26 cellular contexts compared by ENCODE assay signal in genomic region chr21:22174746-22175145, GRCh38.
"Had no signal": no experiment of that assay in that cellular context is flagged by ENCODE, and none has a peak within 500 bp of the region (broad histone marks: within the 10 kb centered on the region; RNA-seq: fewer than 3 reads in every experiment).

No MANE protein-coding gene starts in this region.

- H3K4me3 Mint-ChIP-seq: dendritic cell treated with granulocyte-macrophage colony-stimulating factor and Interleukin-4, amounts not matched to agents 40 ng/mL and 50 ng/mL, for 4 days; effector memory CD8-positive, alpha-beta T cell; immature natural killer cell; memory B cell; mesothelial cell of epicardium; natural killer cell; neural crest cell; stimulated activated effector memory CD8-positive, alpha-beta T cell treated with anti-CD3 and anti-CD28 coated beads, Interleukin-12 subunit alpha, Interleukin-12 subunit beta, amount 100 ng/mL, for 72 hours; type B pancreatic cell had no signal

- H3K9me3 ChIP-seq: lower lobe of right lung, ovary, thyroid gland, uterus had no signal

- H3K27me3 Mint-ChIP-seq: dendritic cell treated with granulocyte-macrophage colony-stimulating factor and Interleukin-4, amounts not matched to agents 40 ng/mL and 50 ng/mL, for 4 days; effector memory CD8-positive, alpha-beta T cell; memory B cell; progenitor cell of endocrine pancreas; type B pancreatic cell had no signal

- H3K4me1 ChIP-seq: esophagus squamous epithelium, left ventricle myocardium inferior, lower lobe of right lung, suprapubic skin, thyroid gland, uterus had no signal

- H3K27ac ChIP-seq: esophagus squamous epithelium, left ventricle myocardium inferior, lower lobe of right lung, ovary, suprapubic skin, thyroid gland, uterus had no signal

- H3K27ac Mint-ChIP-seq: dendritic cell treated with granulocyte-macrophage colony-stimulating factor and Interleukin-4, amounts not matched to agents 40 ng/mL and 50 ng/mL, for 4 days; effector memory CD8-positive, alpha-beta T cell; immature natural killer cell; memory B cell; mesothelial cell of epicardium; natural killer cell; progenitor cell of endocrine pancreas; stimulated activated effector memory CD8-positive, alpha-beta T cell treated with anti-CD3 and anti-CD28 coated beads, Interleukin-12 subunit alpha, Interleukin-12 subunit beta, amount 100 ng/mL, for 72 hours; type B pancreatic cell had no signal

- H3K27me3 ChIP-seq: esophagus squamous epithelium, ovary, suprapubic skin, thyroid gland, uterus had no signal

- H3K4me3 ChIP-seq: esophagus squamous epithelium, left ventricle myocardium inferior, lower lobe of right lung, ovary, smooth muscle cell, suprapubic skin, thyroid gland, uterus had no signal

- H3K4me1 Mint-ChIP-seq: immature natural killer cell; memory B cell; mesothelial cell of epicardium; natural killer cell; neural crest cell; stimulated activated effector memory CD8-positive, alpha-beta T cell treated with anti-CD3 and anti-CD28 coated beads, Interleukin-12 subunit alpha, Interleukin-12 subunit beta, amount 100 ng/mL, for 72 hours had no signal

- H3K9me3 Mint-ChIP-seq: type B pancreatic cell had no signal

- H3K36me3 Mint-ChIP-seq: immature natural killer cell; memory B cell; mesothelial cell of epicardium; natural killer cell; stimulated activated effector memory CD8-positive, alpha-beta T cell treated with anti-CD3 and anti-CD28 coated beads, Interleukin-12 subunit alpha, Interleukin-12 subunit beta, amount 100 ng/mL, for 72 hours; type B pancreatic cell had no signal

- DNase-seq: effector memory CD8-positive, alpha-beta T cell; esophagus squamous epithelium; foreskin fibroblast; immature natural killer cell; kidney; left cardiac atrium; left ventricle myocardium inferior; lower lobe of right lung; natural killer cell; nucleus accumbens; ovary; right cardiac atrium; stimulated activated CD4-positive, alpha-beta T cell treated with anti-CD3 and anti-CD28 coated beads, Interleukin-2, amount 100 ng/mL, for 48 hours; stimulated activated CD8-positive, alpha-beta memory T cell treated with anti-CD3 and anti-CD28 coated beads, Interleukin-4, amount 100 ng/mL, for 48 hours; stimulated activated naive CD8-positive, alpha-beta T cell treated with anti-CD3 and anti-CD28 coated beads, Interleukin-15, Interleukin-2, amounts not matched to agents 100 U/mL and 50 U/mL, for 24 hours; thyroid gland; uterus had no signal

- H3K36me3 ChIP-seq: esophagus squamous epithelium, left ventricle myocardium inferior, lower lobe of right lung, ovary, suprapubic skin, thyroid gland, uterus had no signal
